24 cellular contexts compared by ENCODE assay signal in genomic region chr18:60130289-60130688, GRCh38.
"Had no signal": no experiment of that assay in that cellular context is flagged by ENCODE, and none has a peak within 500 bp of the region (broad histone marks: within the 10 kb centered on the region; RNA-seq: fewer than 3 reads in every experiment).

No MANE protein-coding gene starts in this region.

- ATAC-seq: activated CD4-positive, alpha-beta T cell treated with anti-CD3 and anti-CD28 coated beads for 36 hours; activated T-helper 17 cell treated with anti-CD3 and anti-CD28 coated beads, Interleukin-2, amount 50 U/mL, for 72 hours; PC-3 had no signal

- H3K36me3 Mint-ChIP-seq: activated naive CD8-positive, alpha-beta T cell had no signal

- H3K4me3 Mint-ChIP-seq: activated CD4-positive, alpha-beta memory T cell treated with anti-CD3 and anti-CD28 coated beads, Interleukin-2, amount 10 ng/mL, durations not matched to agents 7 days and 5 days; activated CD4-positive, alpha-beta T cell treated with anti-CD3 and anti-CD28 coated beads for 36 hours; activated naive CD4-positive, alpha-beta T cell treated with anti-CD3 and anti-CD28 coated beads for 36 hours; activated naive CD8-positive, alpha-beta T cell; activated T-helper 17 cell treated with anti-CD3 and anti-CD28 coated beads, Interleukin-2, amount 50 U/mL, for 72 hours; T-helper 1 cell treated with Interleukin-12 subunit alpha and Interleukin-12 subunit beta and Interleukin-4 antibody, amounts not matched to agents 30 μg/mL and 1 μg/mL, for 36 hours had no signal

- H3K27me3 Mint-ChIP-seq: activated CD4-positive, alpha-beta memory T cell treated with anti-CD3 and anti-CD28 coated beads, Interleukin-2, amount 10 ng/mL, durations not matched to agents 7 days and 5 days; activated CD4-positive, alpha-beta T cell treated with anti-CD3 and anti-CD28 coated beads for 36 hours; activated naive CD8-positive, alpha-beta T cell; activated T-helper 17 cell treated with anti-CD3 and anti-CD28 coated beads, Interleukin-2, amount 50 U/mL, for 72 hours had no signal

- DNase-seq: activated CD4-positive, alpha-beta memory T cell treated with anti-CD3 and anti-CD28 coated beads, Interleukin-2, amount 10 ng/mL, durations not matched to agents 7 days and 5 days; activated CD4-positive, alpha-beta T cell treated with anti-CD3 and anti-CD28 coated beads for 36 hours; activated CD4-positive, alpha-beta T cell treated with anti-CD3 and anti-CD28 coated beads, Interleukin-2, amount 50 U/mL, for 1 hour; activated CD4-positive, CD25-positive, alpha-beta regulatory T cell; activated gamma-delta T cell; activated naive CD4-positive, alpha-beta T cell treated with anti-CD3 and anti-CD28 coated beads for 36 hours; activated T-cell treated with anti-CD3 and anti-CD28 coated beads for 4 hours; activated T-cell treated with anti-CD3 and anti-CD28 coated beads, Interleukin-2, amount 50 U/mL, for 48 hours; brain microvascular endothelial cell; KG1; NCI-H1092; NCI-H1417; NCI-H1694; NCI-H2029; NCI-H2107; NCI-H2227 treated with DMSO at 0.1 percent for 48 hours; NCI-H446 treated with DMSO at 0.1 percent for 48 hours; NCI-H526; NCI-H82; PC-3; SHP77 had no signal

- H3K27ac Mint-ChIP-seq: activated CD4-positive, alpha-beta memory T cell treated with anti-CD3 and anti-CD28 coated beads, Interleukin-2, amount 10 ng/mL, durations not matched to agents 7 days and 5 days; activated CD4-positive, alpha-beta T cell treated with anti-CD3 and anti-CD28 coated beads for 36 hours; activated naive CD4-positive, alpha-beta T cell treated with anti-CD3 and anti-CD28 coated beads for 36 hours; activated naive CD8-positive, alpha-beta T cell; activated T-helper 17 cell treated with anti-CD3 and anti-CD28 coated beads, Interleukin-2, amount 50 U/mL, for 72 hours; T-helper 1 cell treated with Interleukin-12 subunit alpha and Interleukin-12 subunit beta and Interleukin-4 antibody, amounts not matched to agents 30 μg/mL and 1 μg/mL, for 36 hours had no signal

- H3K4me1 Mint-ChIP-seq: activated CD4-positive, alpha-beta memory T cell treated with anti-CD3 and anti-CD28 coated beads, Interleukin-2, amount 10 ng/mL, durations not matched to agents 7 days and 5 days; activated CD4-positive, alpha-beta T cell treated with anti-CD3 and anti-CD28 coated beads for 36 hours; activated T-helper 17 cell treated with anti-CD3 and anti-CD28 coated beads, Interleukin-2, amount 50 U/mL, for 72 hours had no signal

- H3K9me3 Mint-ChIP-seq: activated T-helper 17 cell treated with anti-CD3 and anti-CD28 coated beads, Interleukin-2, amount 50 U/mL, for 72 hours had no signal
